1 cellular context compared by ENCODE assay signal in the genomic region with DNA sequence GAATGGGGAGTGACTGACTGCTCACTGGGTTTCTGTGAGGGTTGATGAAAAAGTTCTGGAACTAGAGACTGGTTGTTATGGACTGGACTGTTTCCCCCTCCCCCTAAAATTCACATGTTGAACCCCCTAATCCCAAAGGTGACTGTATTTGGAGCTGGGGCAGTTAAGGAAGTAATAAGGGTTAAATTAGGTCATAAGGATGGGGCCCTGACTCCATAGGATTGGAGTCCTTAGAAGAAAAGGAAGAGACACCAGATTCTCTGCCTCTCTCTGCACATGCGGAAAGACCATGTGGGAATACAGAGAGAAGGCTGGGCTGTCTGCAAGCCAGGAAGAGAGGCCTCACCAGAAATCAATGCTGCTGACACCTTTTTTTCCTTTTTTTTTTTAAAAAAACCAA.
TF ChIP-seq lines count a peak whose summit lies in the region.

No MANE protein-coding gene starts in this region.

TF ChIP-seq in HepG2, 621 proteins besides CTCF, POLR2A, EP300 and RAD21:
- TF ChIP-seq KMT2B (CRISPR knock-in tag; IDR thresholded peaks at IDR 0.05) (no peak), ZNF264 (CRISPR knock-in tag; IDR thresholded peaks at IDR 0.05) (peak; percentile 100)
TF ChIP-seq in HepG2: peak in this region for 1.
